9 cellular contexts compared by ENCODE assay signal in the genomic region with DNA sequence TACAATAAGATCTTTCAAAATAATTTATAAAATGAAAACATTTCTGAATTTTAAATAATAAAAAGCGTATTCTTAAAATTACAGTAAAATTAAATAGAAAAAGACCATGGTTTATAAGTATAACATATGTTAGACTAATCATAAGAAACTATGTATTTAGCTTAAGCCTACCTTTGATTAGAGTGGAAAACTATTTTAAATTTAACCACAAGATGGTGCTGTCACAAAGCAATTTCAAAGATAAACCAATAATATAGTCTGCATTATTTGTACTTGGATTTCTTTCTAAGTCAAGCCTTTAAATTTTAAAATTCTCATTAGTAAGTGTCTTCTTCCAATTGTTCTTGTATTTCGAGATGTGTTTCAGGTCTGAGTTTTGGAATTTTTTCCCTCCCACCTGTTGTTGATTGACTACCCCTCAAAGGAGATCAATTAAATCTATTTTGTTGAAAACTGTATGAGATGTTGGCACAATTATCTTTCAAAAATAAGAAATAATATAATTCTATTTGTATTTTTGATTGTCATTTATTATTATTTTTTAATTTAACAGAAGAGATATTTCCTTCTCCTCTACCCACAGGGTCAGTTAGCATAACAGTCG.
DNase-seq lines count a peak whose midpoint lies in the region; ATAC-seq and TF ChIP-seq lines count a peak whose summit lies in the region.
"Had no signal": no experiment of that assay in that cellular context is flagged by ENCODE, and none has a peak within 500 bp of the region (broad histone marks: within the 10 kb centered on the region; RNA-seq: fewer than 3 reads in every experiment).

No MANE protein-coding gene starts in this region.

- H3K9me3 ChIP-seq in IMR-90 (ENCODE audit: control insufficient read depth, insufficient read depth, low read length): no peaks in the 10 kb centered on the region
- no peaks in the 10 kb centered on the region for H3K9me3 ChIP-seq in tibial artery
- H3K9me3 ChIP-seq: HAP-1 had no signal

- no peak overlapping the region for H4K8ac ChIP-seq in IMR-90 (ENCODE audit: low read depth in 2 of 2, low read length in 2 of 2)

- ATAC-seq in IMR-90 (ENCODE audit: low read depth): peak; percentile 77
- ATAC-seq in GM19035 (IDR thresholded peaks at IDR 0.05; ENCODE audit: unreplicated experiment): no peak

- no peaks in the 10 kb centered on the region for H4K20me1 ChIP-seq in IMR-90 (ENCODE audit: insufficient read depth, low read length)

- H3K23ac ChIP-seq in IMR-90 (ENCODE audit: low read depth, low read length): no peak overlapping the region

- dilution Hi-C loops in IMR-90 (cut with HindIII; ENCODE audit: low sequenced_read_pairs, unreplicated experiment): no loop called here

- H2BK120ac ChIP-seq in IMR-90 (ENCODE audit: low read depth, low read length): no peak overlapping the region

- no peak overlapping the region for H2BK15ac ChIP-seq in IMR-90 (ENCODE audit: low read depth, low read length)

- H2BK5ac ChIP-seq in IMR-90 (ENCODE audit: low read depth, low read length, poor library complexity, severe bottlenecking): no peak overlapping the region

- H3K4ac ChIP-seq in IMR-90 (ENCODE audit: low read depth, low read length): no peak overlapping the region

- H3K14ac ChIP-seq in IMR-90 (replicated peaks; ENCODE audit: low read depth, low read length): no peak overlapping the region

- H2AK9ac ChIP-seq in IMR-90 (replicated peaks; ENCODE audit: low read depth, low read length, poor library complexity): no peak overlapping the region

- no peak overlapping the region for H3K4me3 ChIP-seq in AG04449 (ENCODE audit: low read depth, low read length)
- no peak overlapping the region for H3K4me3 ChIP-seq in IMR-90 (ENCODE audit: insufficient read depth, low read depth, low read length)
- H3K4me3 ChIP-seq in tibial artery: no peak overlapping the region
- H3K4me3 ChIP-seq: HAP-1 had no signal

- no peak overlapping the region for H3K56ac ChIP-seq in IMR-90 (ENCODE audit: extremely low read depth, insufficient read depth, low read length)

- H3K27ac ChIP-seq in IMR-90 (ENCODE audit: insufficient read depth, low read length): no peak overlapping the region
- H3K27ac ChIP-seq in tibial artery: no peak overlapping the region

- H3K36me3 ChIP-seq in IMR-90 (ENCODE audit: control insufficient read depth, insufficient read depth, low read length): no peaks in the 10 kb centered on the region
- H3K36me3 ChIP-seq in tibial artery: no peaks in the 10 kb centered on the region
- H3K36me3 ChIP-seq: HAP-1 had no signal

- H3K4me1 ChIP-seq in IMR-90 (ENCODE audit: control insufficient read depth, insufficient read depth, low read length): no peaks in the 10 kb centered on the region
- no peaks in the 10 kb centered on the region for H3K4me1 ChIP-seq in tibial artery
- H3K4me1 ChIP-seq: HAP-1 had no signal

- no peak overlapping the region for H2AFZ ChIP-seq in IMR-90 (replicated peaks; ENCODE audit: low read length, poor library complexity)

- WGBS in IMR-90 (ENCODE audit: extremely low coverage in 2 of 2, insufficient read length in 1 of 2), 2 experiments: no CpG with 5 or more reads among the region's 3 CpGs

- no peak overlapping the region for H2BK20ac ChIP-seq in IMR-90 (ENCODE audit: low read depth, low read length)

- DNase-seq in AG04449 (ENCODE audit: low read depth, low spot score): no peak
- DNase-seq in GM13977 (ENCODE audit: low spot score): peak; percentile 13
- peak; percentile 57 for DNase-seq in IMR-90
- peak; percentile 31 for DNase-seq in SK-N-DZ (ENCODE audit: low spot score)
- DNase-seq in foreskin melanocyte: peak; percentile 35
- DNase-seq in tibial artery: no peak
- DNase-seq in cerebellum (ENCODE audit: low spot score): no peak

- H3K27me3 ChIP-seq in IMR-90 (ENCODE audit: control insufficient read depth, insufficient read depth, low read length) (no peaks in the 10 kb centered on the region), tibial artery (no peaks in the 10 kb centered on the region)

- no peaks in the 10 kb centered on the region for H3K9me1 ChIP-seq in IMR-90 (ENCODE audit: insufficient read depth, low read length)

- TF ChIP-seq POLR2A in IMR-90 (IDR thresholded peaks at IDR 0.05; ENCODE audit: low read depth, low read length): no peak

- H4K91ac ChIP-seq in IMR-90 (ENCODE audit: insufficient read depth, low read depth, low read length): no peak overlapping the region

- TF ChIP-seq RAD21 in IMR-90 (IDR thresholded peaks at IDR 0.05; ENCODE audit: low read length): peak; percentile 77

- TF ChIP-seq CTCF in AG04449 (IDR thresholded peaks at IDR 0.05; ENCODE audit: insufficient read depth, low read length, missing control alignments) (peak; percentile 17), GM13977 (IDR thresholded peaks at IDR 0.05; ENCODE audit: extremely low read depth, insufficient read depth, missing control alignments) (peak; percentile 48), IMR-90 (conservative IDR thresholded peaks at IDR 0.05; ENCODE audit: low read depth, low read length) (peak; percentile 68), tibial artery (IDR thresholded peaks at IDR 0.05) (peak; percentile 38 to 65)

- BruUV-seq in IMR-90 (replicated peaks; lab: Mats Ljungman, UMichigan): no TSS peak

- in situ Hi-C loops in GM13977 (cut with MboI; ENCODE audit: low pct_unique_long_range_greater_than_20kb, low sequenced_read_pairs, unreplicated experiment) (loop anchor here (25.0 kb wide), 1 partner anchor 514 kb away; a partner anchor contains a TSS), IMR-90 (cut with MboI; ENCODE audit: low sequenced_read_pairs) (loop anchor here (10.0 kb wide), 1 partner anchor 516 kb away; no protein-coding TSS in a partner anchor)

- no peak overlapping the region for H3K9ac ChIP-seq in IMR-90 (ENCODE audit: low read depth, low read length)

- intact Hi-C loops in IMR-90 (cut with micrococcal nuclease) (loop anchor here (1.0 to 2.0 kb wide), 2 partner anchors 161 to 512 kb away; no protein-coding TSS in a partner anchor), tibial artery (cut with DNase I; ENCODE audit: low total_unique reads) (no loop called here)

- CTCF ChIA-PET in AG04449 (lab: Yijun Ruan, JAX): interaction anchor here (0.8 to 5.1 kb wide), 17 partner anchors 7 to 514 kb away, joined by 3 to 119 read pairs (median 4); no protein-coding TSS in a partner anchor
- CTCF ChIA-PET in IMR-90 (lab: Yijun Ruan, JAX): interaction anchor here (0.6 to 2.8 kb wide), 8 partner anchors 8 to 512 kb away, joined by 3 to 26 read pairs (median 3); no protein-coding TSS in a partner anchor

- no peaks in the 10 kb centered on the region for H3K79me1 ChIP-seq in IMR-90 (ENCODE audit: low read depth in 1 of 2, low read length in 2 of 2)

- no peak overlapping the region for H2AK5ac ChIP-seq in IMR-90 (ENCODE audit: low read depth, low read length)

- H3K4me2 ChIP-seq in IMR-90 (ENCODE audit: low read depth, low read length): no peak overlapping the region

- H3K18ac ChIP-seq in IMR-90 (ENCODE audit: low read depth, low read length): no peak overlapping the region

- POLR2A ChIA-PET in AG04449 (lab: Yijun Ruan, JAX) (no interaction called here), IMR-90 (lab: Charles Lee; ENCODE audit: unreplicated experiment) (no interaction called here)

- H4K5ac ChIP-seq in IMR-90 (ENCODE audit: low read depth, low read length): no peak overlapping the region

TF ChIP-seq in IMR-90, 13 proteins besides CTCF, POLR2A, EP300 and RAD21:
- TF ChIP-seq BHLHE40 (IDR thresholded peaks at IDR 0.05; ENCODE audit: low read depth, low read length) (no peak), SMC3 (IDR thresholded peaks at IDR 0.05; ENCODE audit: low read depth, low read length) (peak; percentile 79), NFE2L2 (IDR thresholded peaks at IDR 0.05; ENCODE audit: low read depth, low read length) (no peak)

Comparison
In these comparisons a context has a peak if more than half of its experiments do, and no peak if none do; other contexts are left out.
1. DNase-seq: peak in GM13977 (single experiment), IMR-90 (single experiment), SK-N-DZ (single experiment) and foreskin melanocyte (single experiment); none in AG04449 (single experiment), tibial artery (0 of 2) and cerebellum (single experiment).
2. CTCF ChIP-seq: peak in every context shown above with its lines; median percentile 68 in IMR-90; 52 in tibial artery; 48 in GM13977; 17 in AG04449.